19 cellular contexts compared by ENCODE assay signal in the genomic region with DNA sequence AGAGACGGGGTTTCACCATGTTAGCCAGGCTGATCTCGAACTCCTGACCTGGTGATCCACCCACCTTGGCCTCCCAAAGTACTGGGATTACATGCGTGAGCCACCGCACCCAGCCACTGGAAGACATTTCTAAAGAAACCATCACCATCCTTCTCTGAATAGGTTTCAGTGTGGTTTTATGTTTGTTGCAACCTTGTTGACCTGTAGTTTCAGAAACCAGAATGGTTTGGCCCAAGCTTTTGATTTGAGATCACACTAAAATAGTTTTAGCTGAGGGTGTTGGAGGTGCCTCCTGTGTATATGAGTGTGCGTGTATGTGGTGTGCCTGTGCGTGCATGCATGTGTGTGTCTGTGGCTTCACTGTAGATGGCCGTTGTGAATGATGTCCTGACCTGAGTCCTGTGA. TPM values are rescaled to one million over a fixed set of nuclear protein-coding genes. Genes with fewer than 3 reads are reported as not detected.
DNase-seq lines count a peak whose midpoint lies in the region; ATAC-seq lines count a peak whose summit lies in the region.
"Had no signal": no experiment of that assay in that cellular context is flagged by ENCODE, and none has a peak within 500 bp of the region (broad histone marks: within the 10 kb centered on the region; RNA-seq: fewer than 3 reads in every experiment).

No MANE protein-coding gene starts in this region.

- peaks cover 75% of the 10 kb centered on the region for H3K4me1 Mint-ChIP-seq in stimulated activated memory B cell treated with anti-CD40 and anti-IgM and Interleukin-4, amounts not matched to agents 10 μg/mL and 1 μg/mL and 100 μg/mL, for 72 hours

- peaks cover 0 to 8% of the 10 kb centered on the region in 2 donors for H3K36me3 Mint-ChIP-seq in activated naive CD4-positive, alpha-beta T cell treated with anti-CD3 and anti-CD28 coated beads, Interleukin-2, amount 50 U/mL, for 72 hours
- H3K36me3 Mint-ChIP-seq in stimulated activated memory B cell treated with anti-CD40 and anti-IgM and Interleukin-4, amounts not matched to agents 10 μg/mL and 1 μg/mL and 100 μg/mL, for 72 hours: peaks cover 33% of the 10 kb centered on the region

- DNase-seq in activated effector memory CD4-positive, alpha-beta T cell treated with anti-CD3 and anti-CD28 coated beads, Interleukin-2, amount 50 U/mL, for 16 hours: peak; percentile 60
- no peak for DNase-seq in activated effector memory CD4-positive, alpha-beta T cell treated with Interleukin-2 at 50 U/mL for 16 hours
- no peak for DNase-seq in activated naive CD4-positive, alpha-beta T cell treated with anti-CD3 and anti-CD28 coated beads, Interleukin-2, amount 50 U/mL, for 72 hours (ENCODE audit: low spot score in 2 of 2)
- DNase-seq in HPDE6-E6E7 (ENCODE audit: extremely low spot score) (no peak), kidney tubule cell (ENCODE audit: low spot score) (no peak)
- DNase-seq: Caco-2; dermis blood vessel endothelial cell; IMR-90; islet precursor cell; mesendoderm; NCI-H1436; NCI-H446; occipital lobe; stimulated activated CD4-positive, alpha-beta T cell treated with anti-CD3 and anti-CD28 coated beads, Interleukin-2, amount 100 ng/mL, for 48 hours; trophoblast cell had no signal

- H3K27ac Mint-ChIP-seq in activated naive CD4-positive, alpha-beta T cell treated with anti-CD3 and anti-CD28 coated beads, Interleukin-2, amount 50 U/mL, for 72 hours: peak overlapping the region; percentile 51 to 91
- peak overlapping the region; percentile 46 for H3K27ac Mint-ChIP-seq in stimulated activated memory B cell treated with anti-CD40 and anti-IgM and Interleukin-4, amounts not matched to agents 10 μg/mL and 1 μg/mL and 100 μg/mL, for 72 hours

- ATAC-seq in HG03442 (IDR thresholded peaks at IDR 0.05; ENCODE audit: unreplicated experiment) (peak; percentile 36), GM21786 (IDR thresholded peaks at IDR 0.05; ENCODE audit: unreplicated experiment) (no peak)
- peak; percentile 12 to 33 for ATAC-seq in activated naive CD4-positive, alpha-beta T cell treated with anti-CD3 and anti-CD28 coated beads, Interleukin-2, amount 50 U/mL, for 72 hours
- ATAC-seq in stimulated activated memory B cell treated with anti-CD40 and anti-IgM and Interleukin-4, amounts not matched to agents 10 μg/mL and 1 μg/mL and 100 μg/mL, for 72 hours: no peak
- ATAC-seq: sciatic nerve had no signal

- no peaks in the 10 kb centered on the region for H3K27me3 Mint-ChIP-seq in stimulated activated memory B cell treated with anti-CD40 and anti-IgM and Interleukin-4, amounts not matched to agents 10 μg/mL and 1 μg/mL and 100 μg/mL, for 72 hours

- no peaks in the 10 kb centered on the region for H3K9me3 Mint-ChIP-seq in activated naive CD4-positive, alpha-beta T cell treated with anti-CD3 and anti-CD28 coated beads, Interleukin-2, amount 50 U/mL, for 72 hours
- H3K9me3 Mint-ChIP-seq in stimulated activated memory B cell treated with anti-CD40 and anti-IgM and Interleukin-4, amounts not matched to agents 10 μg/mL and 1 μg/mL and 100 μg/mL, for 72 hours: no peaks in the 10 kb centered on the region

- no peak overlapping the region for H3K4me3 Mint-ChIP-seq in stimulated activated memory B cell treated with anti-CD40 and anti-IgM and Interleukin-4, amounts not matched to agents 10 μg/mL and 1 μg/mL and 100 μg/mL, for 72 hours

RNA-seq across cellular contexts. Expression of a gene that starts 26.2 kb away (rescaled TPM):
- total RNA-seq in activated naive CD4-positive, alpha-beta T cell treated with anti-CD3 and anti-CD28 coated beads, Interleukin-2, amount 50 U/mL, for 72 hours: 10 to 100 TPM; 46.6 to 48.1 TPM

Comparison
In these comparisons a context has a peak if more than half of its experiments do, and no peak if none do; other contexts are left out.
1. ATAC-seq: peak in HG03442 (single experiment) and activated naive CD4-positive, alpha-beta T cell treated with anti-CD3 and anti-CD28 coated beads, Interleukin-2, amount 50 U/mL, for 72 hours (2 of 2); none in stimulated activated memory B cell treated with anti-CD40 and anti-IgM and Interleukin-4, amounts not matched to agents 10 μg/mL and 1 μg/mL and 100 μg/mL, for 72 hours (single experiment) and GM21786 (single experiment).